ENCODE assay signal across 11 cellular contexts in the genomic region with DNA sequence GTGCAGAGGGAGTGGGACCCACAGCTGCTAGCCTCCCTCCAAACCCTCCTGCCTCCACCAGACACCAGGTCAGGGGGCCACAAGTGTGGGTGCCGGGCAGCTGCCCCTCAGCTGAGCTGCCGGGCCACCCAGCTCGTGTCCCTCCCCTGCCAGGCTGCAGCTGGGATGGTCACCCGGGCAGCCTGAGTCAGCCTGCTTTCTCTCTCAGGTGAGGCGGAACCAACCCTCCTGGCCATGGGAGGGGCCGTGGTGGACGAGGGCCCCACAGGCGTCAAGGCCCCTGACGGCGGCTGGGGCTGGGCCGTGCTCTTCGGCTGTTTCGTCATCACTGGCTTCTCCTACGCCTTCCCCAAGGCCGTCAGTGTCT. TPM values are rescaled to one million over a fixed set of nuclear protein-coding genes. Genes with fewer than 3 reads are reported as not detected.
A peak's percentile ranks its signal among the peaks of the same experiment; 100 is the strongest.
DNase-seq lines count a peak whose midpoint lies in the region; ATAC-seq, FAIRE-seq and TF ChIP-seq lines count a peak whose summit lies in the region.
"Had no signal": no experiment of that assay in that cellular context is flagged by ENCODE, and none has a peak within 500 bp of the region (broad histone marks: within the 10 kb centered on the region; RNA-seq: fewer than 3 reads in every experiment).

No MANE protein-coding gene starts in this region.

- 72 to 80% methylated on average over 15 of the region's 15 CpGs for WGBS in aorta, 2 donors

- H3K27ac ChIP-seq in astrocyte (ENCODE audit: low read depth, low read length): no peak overlapping the region
- no peak overlapping the region for H3K27ac ChIP-seq in aorta (ENCODE audit: low read depth in 1 of 2, low read length in 2 of 2)

- H3K4me1 Mint-ChIP-seq in natural killer cell: peaks cover 27 to 50% of the 10 kb centered on the region in 2 donors
- peaks cover 5 to 22% of the 10 kb centered on the region in 2 donors for H3K4me1 Mint-ChIP-seq in natural killer cell treated with Interleukin-12 subunit alpha and Interleukin-12 subunit beta and Interleukin-15 and Interleukin-18, amount 100 ng/mL, for 72 hours (ENCODE audit: low read depth in 2 of 2)
- peaks cover 14% of the 10 kb centered on the region for H3K4me1 Mint-ChIP-seq in astrocyte (ENCODE audit: low read depth, unreplicated experiment)
- H3K4me1 Mint-ChIP-seq in nephron: peaks cover 33% of the 10 kb centered on the region

- peaks cover 82% of the 10 kb centered on the region for H4K20me1 ChIP-seq in astrocyte (ENCODE audit: insufficient read depth, low read length)

- ATAC-seq in natural killer cell (no peak), HG03521 (IDR thresholded peaks at IDR 0.05; ENCODE audit: unreplicated experiment) (no peak), aorta (ENCODE audit: low FRiP score) (no peak), GM18867 (IDR thresholded peaks at IDR 0.05; ENCODE audit: unreplicated experiment) (no peak), HG02938 (IDR thresholded peaks at IDR 0.05; ENCODE audit: unreplicated experiment) (no peak)
- no peak for ATAC-seq in natural killer cell treated with Interleukin-12 subunit alpha and Interleukin-12 subunit beta and Interleukin-15 and Interleukin-18, amount 100 ng/mL, for 72 hours

- TF ChIP-seq CTCF in natural killer cell (IDR thresholded peaks at IDR 0.05) (no peak), astrocyte (IDR thresholded peaks at IDR 0.05; ENCODE audit: insufficient read depth, low read depth, low read length) (no peak), nephron (IDR thresholded peaks at IDR 0.05; ENCODE audit: unreplicated experiment in 3 of 3) (no peak)

- peak overlapping the region; percentile 3 for H3K4me2 ChIP-seq in astrocyte (ENCODE audit: low read length)

- H3K4me3 ChIP-seq in astrocyte (ENCODE audit: insufficient read depth, low read depth, low read length) (no peak overlapping the region), aorta (ENCODE audit: low read length in 2 of 2) (no peak overlapping the region)

- intact Hi-C loops in natural killer cell (cut with micrococcal nuclease): loop anchor here (1.0 to 5.0 kb wide), 2 partner anchors 37 to 86 kb away; partner anchors contain the start of gene CSNK1D
- intact Hi-C loops in aorta (cut with DNase I): loop anchor here (2.0 to 5.0 kb wide), 2 partner anchors 85 to 87 kb away; no protein-coding TSS in a partner anchor

- H3K36me3 ChIP-seq in astrocyte (ENCODE audit: insufficient read depth, low read length) (peaks cover 4% of the 10 kb centered on the region), aorta (ENCODE audit: control insufficient read depth in 1 of 2, insufficient read depth in 2 of 2, low read length in 1 of 2) (no peaks in the 10 kb centered on the region)

- H3K4me1 ChIP-seq in astrocyte (ENCODE audit: insufficient read depth, low read length): peaks cover 57% of the 10 kb centered on the region
- H3K4me1 ChIP-seq in aorta (ENCODE audit: control insufficient read depth in 1 of 2, insufficient read depth in 2 of 2, low read length in 2 of 2): no peaks in the 10 kb centered on the region

- H3K4me3 Mint-ChIP-seq in natural killer cell (no peak overlapping the region), astrocyte (ENCODE audit: unreplicated experiment) (no peak overlapping the region), nephron (peak overlapping the region in 2 of 3 experiments; percentile 3 to 6)
- H3K4me3 Mint-ChIP-seq in natural killer cell treated with Interleukin-12 subunit alpha and Interleukin-12 subunit beta and Interleukin-15 and Interleukin-18, amount 100 ng/mL, for 72 hours: no peak overlapping the region
- H3K4me3 Mint-ChIP-seq: H9 had no signal

- H3K27me3 Mint-ChIP-seq in natural killer cell (ENCODE audit: low read depth in 2 of 2): no peaks in the 10 kb centered on the region
- H3K27me3 Mint-ChIP-seq in natural killer cell treated with Interleukin-12 subunit alpha and Interleukin-12 subunit beta and Interleukin-15 and Interleukin-18, amount 100 ng/mL, for 72 hours: no peaks in the 10 kb centered on the region
- H3K27me3 Mint-ChIP-seq in astrocyte (ENCODE audit: low read depth, unreplicated experiment): no peaks in the 10 kb centered on the region
- no peaks in the 10 kb centered on the region for H3K27me3 Mint-ChIP-seq in nephron (ENCODE audit: low read depth)

- DNase-seq in natural killer cell (no peak), astrocyte (ENCODE audit: low read depth) (no peak), aorta (no peak)
- DNase-seq in natural killer cell treated with Interleukin-12 subunit alpha and Interleukin-12 subunit beta and Interleukin-15 and Interleukin-18, amount 100 ng/mL, for 72 hours (ENCODE audit: low spot score): no peak

- no peak overlapping the region for H3K9ac ChIP-seq in astrocyte (ENCODE audit: low read length)

- H2AFZ ChIP-seq in astrocyte (ENCODE audit: low read depth, low read length): no peak overlapping the region

- FAIRE-seq in astrocyte (lab: Jason Lieb, UNC): no peak
- FAIRE-seq: D721Med, islet of Langerhans had no signal

- H3K27ac Mint-ChIP-seq in natural killer cell: peak overlapping the region; percentile 58 to 72
- no peak overlapping the region for H3K27ac Mint-ChIP-seq in natural killer cell treated with Interleukin-12 subunit alpha and Interleukin-12 subunit beta and Interleukin-15 and Interleukin-18, amount 100 ng/mL, for 72 hours
- H3K27ac Mint-ChIP-seq in astrocyte (ENCODE audit: unreplicated experiment): no peak overlapping the region
- no peak overlapping the region for H3K27ac Mint-ChIP-seq in nephron
- H3K27ac Mint-ChIP-seq: H9 had no signal

- H3K9me3 Mint-ChIP-seq in natural killer cell (no peaks in the 10 kb centered on the region), astrocyte (ENCODE audit: unreplicated experiment) (no peaks in the 10 kb centered on the region), nephron (no peaks in the 10 kb centered on the region)
- no peaks in the 10 kb centered on the region for H3K9me3 Mint-ChIP-seq in natural killer cell treated with Interleukin-12 subunit alpha and Interleukin-12 subunit beta and Interleukin-15 and Interleukin-18, amount 100 ng/mL, for 72 hours
- H3K9me3 Mint-ChIP-seq: H9 had no signal

- H3K9me3 ChIP-seq in astrocyte (ENCODE audit: insufficient read depth, low read depth, low read length): no peaks in the 10 kb centered on the region
- no peaks in the 10 kb centered on the region for H3K9me3 ChIP-seq in aorta (ENCODE audit: control insufficient read depth, low read length)

- peaks cover 72% of the 10 kb centered on the region for H3K79me2 ChIP-seq in astrocyte (ENCODE audit: insufficient read depth, low read length)

- H3K27me3 ChIP-seq in astrocyte (ENCODE audit: insufficient read depth, low read length) (no peaks in the 10 kb centered on the region), aorta (ENCODE audit: control insufficient read depth in 1 of 2, insufficient read depth in 2 of 2, low read length in 1 of 2) (no peaks in the 10 kb centered on the region)

- H3K36me3 Mint-ChIP-seq in natural killer cell (no peaks in the 10 kb centered on the region), astrocyte (ENCODE audit: low read depth, unreplicated experiment) (peaks cover 3% of the 10 kb centered on the region), nephron (ENCODE audit: low read depth) (no peaks in the 10 kb centered on the region)
- H3K36me3 Mint-ChIP-seq in natural killer cell treated with Interleukin-12 subunit alpha and Interleukin-12 subunit beta and Interleukin-15 and Interleukin-18, amount 100 ng/mL, for 72 hours: no peaks in the 10 kb centered on the region

RNA-seq across cellular contexts. Expression of gene SLC16A3, which starts 6.9 kb away (rescaled TPM):
- total RNA-seq in natural killer cell: 100 to 1,000 TPM; 172 to 365 (median 296) TPM
- total RNA-seq in natural killer cell treated with Interleukin-12 subunit alpha and Interleukin-12 subunit beta and Interleukin-15 and Interleukin-18, amount 100 ng/mL, for 72 hours: 100 to 1,000 TPM; 241 to 534 TPM
- total RNA-seq in astrocyte: 292 and 385 TPM in 2 replicates
- total RNA-seq in aorta: 10 to 100 TPM; 55.6 to 96.9 TPM
- polyA plus RNA-seq in aorta: 10 to 100 TPM in 1 of 2 donors, 1 to 10 TPM in 1; 7.6 to 20.3 TPM

RNA-seq across cellular contexts. Expression of gene CCDC57, which starts 23.1 kb away (rescaled TPM):
- total RNA-seq in natural killer cell: 10 to 100 TPM; 69.7 to 79.2 (median 75.1) TPM
- 10 to 100 TPM; 34.0 to 82.2 TPM for total RNA-seq in natural killer cell treated with Interleukin-12 subunit alpha and Interleukin-12 subunit beta and Interleukin-15 and Interleukin-18, amount 100 ng/mL, for 72 hours
- total RNA-seq in astrocyte: 19.9 and 20.4 TPM in 2 replicates
- total RNA-seq in aorta: 10 to 100 TPM; 31.2 to 53.4 TPM
- 100 to 1,000 TPM in 1 of 2 donors, 10 to 100 TPM in 1; 17.8 to 145 TPM for polyA plus RNA-seq in aorta

RNA-seq across cellular contexts. Expression of gene CSNK1D, which starts 37.7 kb away (rescaled TPM):
- 100 to 1,000 TPM; 423 to 475 (median 468) TPM for total RNA-seq in natural killer cell
- total RNA-seq in natural killer cell treated with Interleukin-12 subunit alpha and Interleukin-12 subunit beta and Interleukin-15 and Interleukin-18, amount 100 ng/mL, for 72 hours: 100 to 1,000 TPM; 160 to 215 TPM
- 146 and 153 TPM in 2 replicates for total RNA-seq in astrocyte
- total RNA-seq in aorta: 100 to 1,000 TPM; 130 to 153 TPM
- 10 to 100 TPM; 39.9 to 73.4 TPM for polyA plus RNA-seq in aorta

Comparison
In these comparisons a context has a peak if more than half of its experiments do, and no peak if none do; other contexts are left out.
1. H3K27ac Mint-ChIP-seq: peak in natural killer cell (2 of 2); none in natural killer cell treated with Interleukin-12 subunit alpha and Interleukin-12 subunit beta and Interleukin-15 and Interleukin-18, amount 100 ng/mL, for 72 hours (0 of 2), astrocyte (single experiment) and nephron (0 of 3).
2. H3K4me3 Mint-ChIP-seq: peak in nephron (2 of 3); none in natural killer cell (single experiment), natural killer cell treated with Interleukin-12 subunit alpha and Interleukin-12 subunit beta and Interleukin-15 and Interleukin-18, amount 100 ng/mL, for 72 hours (single experiment) and astrocyte (single experiment).